Comparison of ENCODE assay signal across 1 cellular context in the genomic region with DNA sequence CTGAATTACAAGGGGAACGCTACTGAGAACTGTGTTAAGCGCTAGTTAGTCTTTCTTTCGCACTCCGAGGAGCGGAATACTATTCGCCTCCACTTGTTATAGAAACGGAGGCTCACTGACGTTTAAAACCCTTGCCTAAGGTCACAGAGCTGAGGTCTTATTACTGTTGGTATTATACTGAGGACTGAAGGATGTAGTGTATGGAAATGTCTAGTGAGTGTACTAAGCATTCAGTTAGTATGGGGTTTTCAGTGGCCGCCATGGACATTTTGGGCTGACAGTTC.
TF ChIP-seq lines count a peak whose summit lies in the region.

No MANE protein-coding gene starts in this region.

TF ChIP-seq in IMR-90, 13 proteins besides CTCF, POLR2A, EP300 and RAD21:
- TF ChIP-seq USF2 (IDR thresholded peaks at IDR 0.05; ENCODE audit: low read depth, low read length) (no peak), NFE2L2 (IDR thresholded peaks at IDR 0.05; ENCODE audit: low read depth, low read length) (no peak), CEBPB (IDR thresholded peaks at IDR 0.05; ENCODE audit: low read depth, low read length) (no peak), MAFK (IDR thresholded peaks at IDR 0.05; ENCODE audit: low read depth, low read length) (no peak), MAZ (IDR thresholded peaks at IDR 0.05; ENCODE audit: borderline replicate concordance, low read depth, low read length) (no peak), CHD1 (IDR thresholded peaks at IDR 0.05; ENCODE audit: low read depth, low read length) (no peak), RFX5 (IDR thresholded peaks at IDR 0.05; ENCODE audit: low read depth, low read length) (no peak), BHLHE40 (IDR thresholded peaks at IDR 0.05; ENCODE audit: low read depth, low read length) (no peak), MXI1 (IDR thresholded peaks at IDR 0.05; ENCODE audit: borderline replicate concordance, low read depth, low read length) (no peak), FOS (IDR thresholded peaks at IDR 0.05; ENCODE audit: low read depth, low read length) (no peak), SMC3 (IDR thresholded peaks at IDR 0.05; ENCODE audit: low read depth, low read length) (no peak), RCOR1 (IDR thresholded peaks at IDR 0.05; ENCODE audit: insufficient replicate concordance, low read length) (no peak)
- TF ChIP-seq, protein P1, sequence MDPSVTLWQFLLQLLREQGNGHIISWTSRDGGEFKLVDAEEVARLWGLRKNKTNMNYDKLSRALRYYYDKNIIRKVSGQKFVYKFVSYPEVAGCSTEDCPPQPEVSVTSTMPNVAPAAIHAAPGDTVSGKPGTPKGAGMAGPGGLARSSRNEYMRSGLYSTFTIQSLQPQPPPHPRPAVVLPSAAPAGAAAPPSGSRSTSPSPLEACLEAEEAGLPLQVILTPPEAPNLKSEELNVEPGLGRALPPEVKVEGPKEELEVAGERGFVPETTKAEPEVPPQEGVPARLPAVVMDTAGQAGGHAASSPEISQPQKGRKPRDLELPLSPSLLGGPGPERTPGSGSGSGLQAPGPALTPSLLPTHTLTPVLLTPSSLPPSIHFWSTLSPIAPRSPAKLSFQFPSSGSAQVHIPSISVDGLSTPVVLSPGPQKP (IDR thresholded peaks at IDR 0.05; ENCODE audit: borderline replicate concordance, low read depth, low read length) = no peak
TF ChIP-seq in IMR-90: peak in this region for 0.
